In the genomic region with DNA sequence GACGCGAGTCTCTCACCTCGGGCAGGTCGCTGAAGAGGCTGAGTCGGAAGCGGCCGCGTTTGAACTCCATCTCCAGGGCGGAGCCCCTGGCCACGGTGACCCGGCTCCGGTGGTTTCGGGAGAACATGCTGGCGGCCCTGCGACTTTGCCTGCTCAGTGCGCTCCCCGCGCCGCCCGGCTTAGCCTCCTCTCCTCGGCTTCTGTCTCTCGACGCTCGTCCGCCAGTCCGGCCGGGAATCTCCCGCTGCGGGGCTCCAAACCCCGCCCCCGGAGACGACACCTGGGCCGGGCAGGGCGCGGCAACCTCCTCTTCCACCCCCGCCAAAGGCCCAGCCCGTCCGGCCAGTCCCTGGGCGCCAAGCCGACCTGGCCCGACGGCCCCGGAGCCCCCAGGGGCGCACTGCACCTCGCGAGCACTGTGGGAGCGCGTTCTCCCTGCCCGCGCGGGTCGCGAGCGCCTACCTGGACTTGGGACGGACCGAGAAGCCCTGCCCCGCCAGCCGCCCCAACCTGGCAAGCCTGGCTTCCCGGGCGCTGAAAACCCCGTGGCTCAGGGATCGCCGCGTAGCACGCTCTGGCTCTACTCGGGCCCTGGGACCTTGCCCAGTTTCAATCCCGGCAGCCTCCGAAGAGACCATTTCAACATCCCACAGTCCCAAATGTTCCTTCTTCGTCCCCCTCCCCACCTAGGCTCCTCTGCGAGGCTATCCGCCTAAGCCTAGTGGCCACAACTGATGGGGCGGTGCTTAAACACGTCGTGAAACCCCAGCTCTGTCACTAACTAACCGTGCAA, we compare ENCODE assay signal across 1 cellular context.
TF ChIP-seq lines count a peak whose summit lies in the region.

A gene with protein sequence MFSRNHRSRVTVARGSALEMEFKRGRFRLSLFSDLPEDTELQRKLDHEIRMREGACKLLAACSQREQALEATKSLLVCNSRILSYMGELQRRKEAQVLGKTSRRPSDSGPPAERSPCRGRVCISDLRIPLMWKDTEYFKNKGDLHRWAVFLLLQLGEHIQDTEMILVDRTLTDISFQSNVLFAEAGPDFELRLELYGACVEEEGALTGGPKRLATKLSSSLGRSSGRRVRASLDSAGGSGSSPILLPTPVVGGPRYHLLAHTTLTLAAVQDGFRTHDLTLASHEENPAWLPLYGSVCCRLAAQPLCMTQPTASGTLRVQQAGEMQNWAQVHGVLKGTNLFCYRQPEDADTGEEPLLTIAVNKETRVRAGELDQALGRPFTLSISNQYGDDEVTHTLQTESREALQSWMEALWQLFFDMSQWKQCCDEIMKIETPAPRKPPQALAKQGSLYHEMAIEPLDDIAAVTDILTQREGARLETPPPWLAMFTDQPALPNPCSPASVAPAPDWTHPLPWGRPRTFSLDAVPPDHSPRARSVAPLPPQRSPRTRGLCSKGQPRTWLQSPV (minus strand): TSS at position 248 of the 793 bp plus-strand sequence. CDS start 121 bp downstream, at position 127.

TF ChIP-seq in HepG2, 621 proteins besides CTCF, POLR2A, EP300 and RAD21 (continued from another document and continues in another):
- TF ChIP-seq, protein P1, sequence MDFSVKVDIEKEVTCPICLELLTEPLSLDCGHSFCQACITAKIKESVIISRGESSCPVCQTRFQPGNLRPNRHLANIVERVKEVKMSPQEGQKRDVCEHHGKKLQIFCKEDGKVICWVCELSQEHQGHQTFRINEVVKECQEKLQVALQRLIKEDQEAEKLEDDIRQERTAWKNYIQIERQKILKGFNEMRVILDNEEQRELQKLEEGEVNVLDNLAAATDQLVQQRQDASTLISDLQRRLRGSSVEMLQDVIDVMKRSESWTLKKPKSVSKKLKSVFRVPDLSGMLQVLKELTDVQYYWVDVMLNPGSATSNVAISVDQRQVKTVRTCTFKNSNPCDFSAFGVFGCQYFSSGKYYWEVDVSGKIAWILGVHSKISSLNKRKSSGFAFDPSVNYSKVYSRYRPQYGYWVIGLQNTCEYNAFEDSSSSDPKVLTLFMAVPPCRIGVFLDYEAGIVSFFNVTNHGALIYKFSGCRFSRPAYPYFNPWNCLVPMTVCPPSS (IDR thresholded peaks at IDR 0.05) = no peak
- TF ChIP-seq YEATS2 (CRISPR knock-in tag; IDR thresholded peaks at IDR 0.05; ENCODE audit: borderline replicate concordance) (peak; percentile 71; the same call in 1 of the 2 replicates), ARNT2 (CRISPR knock-in tag; IDR thresholded peaks at IDR 0.05; ENCODE audit: low read depth) (peak; percentile 86), AGO1 (IDR thresholded peaks at IDR 0.05; ENCODE audit: low read depth, low read length, poor library complexity, severe bottlenecking) (no peak), U2AF2 (IDR thresholded peaks at IDR 0.05; ENCODE audit: low read depth, low read length) (0 out of 2 replicates have a peak, but pooled peaks have one; percentile 20), ZBTB7A (CRISPR knock-in tag; IDR thresholded peaks at IDR 0.05) (peak; percentile 74), ZNF546 (CRISPR knock-in tag; conservative IDR thresholded peaks at IDR 0.05) (no peak), SETDB1 (CRISPR knock-in tag; IDR thresholded peaks at IDR 0.05; ENCODE audit: borderline replicate concordance) (no peak), SNAPC2 (CRISPR knock-in tag; IDR thresholded peaks at IDR 0.05) (peak; percentile 96; the same call in 1 of the 2 replicates), ZNF160 (CRISPR knock-in tag; IDR thresholded peaks at IDR 0.05) (peak; percentile 19; the same call in 1 of the 2 replicates), SMAD3 (CRISPR knock-in tag; IDR thresholded peaks at IDR 0.05) (peak; percentile 80), ARNT (IDR thresholded peaks at IDR 0.05) (no peak), ONECUT2 (CRISPR knock-in tag; IDR thresholded peaks at IDR 0.05) (peak; percentile 39; the same call in 1 of the 2 replicates), ZNF30 (CRISPR knock-in tag; IDR thresholded peaks at IDR 0.05) (peak; percentile 65; the same call in 1 of the 2 replicates), ZNF75D (CRISPR knock-in tag; IDR thresholded peaks at IDR 0.05; ENCODE audit: borderline replicate concordance) (no peak), FLYWCH1 (CRISPR knock-in tag; IDR thresholded peaks at IDR 0.05) (no peak), RFX1 (IDR thresholded peaks at IDR 0.05) (no peak), ZKSCAN5 (CRISPR knock-in tag; IDR thresholded peaks at IDR 0.05) (no peak; the same call in 1 of the 2 replicates), SIX1 (CRISPR knock-in tag; IDR thresholded peaks at IDR 0.05; ENCODE audit: borderline replicate concordance) (peak; percentile 47; the same call in 1 of the 2 replicates), JDP2 (CRISPR knock-in tag; IDR thresholded peaks at IDR 0.05; ENCODE audit: borderline replicate concordance) (no peak), RNF2 (conservative IDR thresholded peaks at IDR 0.05; ENCODE audit: low read depth) (peak; percentile 23; the same call in 1 of the 2 replicates), ZNF558 (CRISPR knock-in tag; IDR thresholded peaks at IDR 0.05; ENCODE audit: borderline replicate concordance) (peak; percentile 96), ZNF33A (CRISPR knock-in tag; IDR thresholded peaks at IDR 0.05; ENCODE audit: borderline replicate concordance) (no peak; the same call in none of the 2 replicates), SYNCRIP (IDR thresholded peaks at IDR 0.05; ENCODE audit: insufficient read depth, low read depth, low read length) (no peak), ATAD3A (CRISPR knock-in tag; IDR thresholded peaks at IDR 0.05) (0 out of 2 replicates have a peak, but pooled peaks have one; percentile 46), ARID2 (CRISPR knock-in tag; IDR thresholded peaks at IDR 0.05; ENCODE audit: borderline replicate concordance) (peak; percentile 82; the same call in 1 of the 2 replicates), HDAC6 (IDR thresholded peaks at IDR 0.05; ENCODE audit: low read depth, low read length) (no peak), ZNF274 (CRISPR knock-in tag; IDR thresholded peaks at IDR 0.05) (peak; percentile 80), PCBP2 (optimal IDR thresholded peaks at IDR 0.05; ENCODE audit: low read depth, low read length, poor library complexity, severe bottlenecking) (peak; percentile 58), SP1 (IDR thresholded peaks at IDR 0.05) (no peak), SP1 (CRISPR knock-in tag; IDR thresholded peaks at IDR 0.05) (peak; percentile 13; the same call in 1 of the 2 replicates), ZFP36 (IDR thresholded peaks at IDR 0.05; ENCODE audit: borderline replicate concordance, low read depth, low read length, partially characterized antibody) (no peak), REL (CRISPR knock-in tag; conservative IDR thresholded peaks at IDR 0.05) (peak; percentile 66; the same call in 1 of the 2 replicates), CREB1 (IDR thresholded peaks at IDR 0.05) (peak; percentile 69; the same call in 1 of the 2 replicates), CREB1 (CRISPR knock-in tag; IDR thresholded peaks at IDR 0.05) (no peak), KLF11 (CRISPR knock-in tag; IDR thresholded peaks at IDR 0.05) (peak; percentile 94), NKX3-1 (CRISPR knock-in tag; IDR thresholded peaks at IDR 0.05) (no peak; the same call in none of the 2 replicates), MYC (CRISPR knock-in tag; IDR thresholded peaks at IDR 0.05; ENCODE audit: borderline replicate concordance) (peak; percentile 11), NRL (CRISPR knock-in tag; IDR thresholded peaks at IDR 0.05; ENCODE audit: borderline replicate concordance) (no peak; the same call in none of the 2 replicates), TEAD2 (CRISPR knock-in tag; IDR thresholded peaks at IDR 0.05) (0 out of 2 replicates have a peak, but pooled peaks have one; percentile 76), ZNF234 (CRISPR knock-in tag; conservative IDR thresholded peaks at IDR 0.05) (no peak; the same call in 1 of the 2 replicates)
- TF ChIP-seq, protein P2, sequence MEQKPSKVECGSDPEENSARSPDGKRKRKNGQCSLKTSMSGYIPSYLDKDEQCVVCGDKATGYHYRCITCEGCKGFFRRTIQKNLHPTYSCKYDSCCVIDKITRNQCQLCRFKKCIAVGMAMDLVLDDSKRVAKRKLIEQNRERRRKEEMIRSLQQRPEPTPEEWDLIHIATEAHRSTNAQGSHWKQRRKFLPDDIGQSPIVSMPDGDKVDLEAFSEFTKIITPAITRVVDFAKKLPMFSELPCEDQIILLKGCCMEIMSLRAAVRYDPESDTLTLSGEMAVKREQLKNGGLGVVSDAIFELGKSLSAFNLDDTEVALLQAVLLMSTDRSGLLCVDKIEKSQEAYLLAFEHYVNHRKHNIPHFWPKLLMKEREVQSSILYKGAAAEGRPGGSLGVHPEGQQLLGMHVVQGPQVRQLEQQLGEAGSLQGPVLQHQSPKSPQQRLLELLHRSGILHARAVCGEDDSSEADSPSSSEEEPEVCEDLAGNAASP (CRISPR knock-in tag; IDR thresholded peaks at IDR 0.05; ENCODE audit: borderline replicate concordance) = no peak; the same call in none of the 2 replicates
- TF ChIP-seq, protein P3, sequence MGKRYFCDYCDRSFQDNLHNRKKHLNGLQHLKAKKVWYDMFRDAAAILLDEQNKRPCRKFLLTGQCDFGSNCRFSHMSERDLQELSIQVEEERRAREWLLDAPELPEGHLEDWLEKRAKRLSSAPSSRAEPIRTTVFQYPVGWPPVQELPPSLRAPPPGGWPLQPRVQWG (CRISPR knock-in tag; IDR thresholded peaks at IDR 0.05; ENCODE audit: borderline replicate concordance, low read depth) = no peak
- TF ChIP-seq, protein P4, sequence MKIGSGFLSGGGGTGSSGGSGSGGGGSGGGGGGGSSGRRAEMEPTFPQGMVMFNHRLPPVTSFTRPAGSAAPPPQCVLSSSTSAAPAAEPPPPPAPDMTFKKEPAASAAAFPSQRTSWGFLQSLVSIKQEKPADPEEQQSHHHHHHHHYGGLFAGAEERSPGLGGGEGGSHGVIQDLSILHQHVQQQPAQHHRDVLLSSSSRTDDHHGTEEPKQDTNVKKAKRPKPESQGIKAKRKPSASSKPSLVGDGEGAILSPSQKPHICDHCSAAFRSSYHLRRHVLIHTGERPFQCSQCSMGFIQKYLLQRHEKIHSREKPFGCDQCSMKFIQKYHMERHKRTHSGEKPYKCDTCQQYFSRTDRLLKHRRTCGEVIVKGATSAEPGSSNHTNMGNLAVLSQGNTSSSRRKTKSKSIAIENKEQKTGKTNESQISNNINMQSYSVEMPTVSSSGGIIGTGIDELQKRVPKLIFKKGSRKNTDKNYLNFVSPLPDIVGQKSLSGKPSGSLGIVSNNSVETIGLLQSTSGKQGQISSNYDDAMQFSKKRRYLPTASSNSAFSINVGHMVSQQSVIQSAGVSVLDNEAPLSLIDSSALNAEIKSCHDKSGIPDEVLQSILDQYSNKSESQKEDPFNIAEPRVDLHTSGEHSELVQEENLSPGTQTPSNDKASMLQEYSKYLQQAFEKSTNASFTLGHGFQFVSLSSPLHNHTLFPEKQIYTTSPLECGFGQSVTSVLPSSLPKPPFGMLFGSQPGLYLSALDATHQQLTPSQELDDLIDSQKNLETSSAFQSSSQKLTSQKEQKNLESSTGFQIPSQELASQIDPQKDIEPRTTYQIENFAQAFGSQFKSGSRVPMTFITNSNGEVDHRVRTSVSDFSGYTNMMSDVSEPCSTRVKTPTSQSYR (CRISPR knock-in tag; IDR thresholded peaks at IDR 0.05; ENCODE audit: borderline replicate concordance) = no peak; the same call in 1 of the 2 replicates
- TF ChIP-seq, protein P5, sequence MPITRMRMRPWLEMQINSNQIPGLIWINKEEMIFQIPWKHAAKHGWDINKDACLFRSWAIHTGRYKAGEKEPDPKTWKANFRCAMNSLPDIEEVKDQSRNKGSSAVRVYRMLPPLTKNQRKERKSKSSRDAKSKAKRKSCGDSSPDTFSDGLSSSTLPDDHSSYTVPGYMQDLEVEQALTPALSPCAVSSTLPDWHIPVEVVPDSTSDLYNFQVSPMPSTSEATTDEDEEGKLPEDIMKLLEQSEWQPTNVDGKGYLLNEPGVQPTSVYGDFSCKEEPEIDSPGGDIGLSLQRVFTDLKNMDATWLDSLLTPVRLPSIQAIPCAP (CRISPR knock-in tag; IDR thresholded peaks at IDR 0.05; ENCODE audit: low read depth) = no peak
- TF ChIP-seq, protein P6, sequence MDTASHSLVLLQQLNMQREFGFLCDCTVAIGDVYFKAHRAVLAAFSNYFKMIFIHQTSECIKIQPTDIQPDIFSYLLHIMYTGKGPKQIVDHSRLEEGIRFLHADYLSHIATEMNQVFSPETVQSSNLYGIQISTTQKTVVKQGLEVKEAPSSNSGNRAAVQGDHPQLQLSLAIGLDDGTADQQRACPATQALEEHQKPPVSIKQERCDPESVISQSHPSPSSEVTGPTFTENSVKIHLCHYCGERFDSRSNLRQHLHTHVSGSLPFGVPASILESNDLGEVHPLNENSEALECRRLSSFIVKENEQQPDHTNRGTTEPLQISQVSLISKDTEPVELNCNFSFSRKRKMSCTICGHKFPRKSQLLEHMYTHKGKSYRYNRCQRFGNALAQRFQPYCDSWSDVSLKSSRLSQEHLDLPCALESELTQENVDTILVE (CRISPR knock-in tag; IDR thresholded peaks at IDR 0.05) = no peak
- TF ChIP-seq, protein P7, sequence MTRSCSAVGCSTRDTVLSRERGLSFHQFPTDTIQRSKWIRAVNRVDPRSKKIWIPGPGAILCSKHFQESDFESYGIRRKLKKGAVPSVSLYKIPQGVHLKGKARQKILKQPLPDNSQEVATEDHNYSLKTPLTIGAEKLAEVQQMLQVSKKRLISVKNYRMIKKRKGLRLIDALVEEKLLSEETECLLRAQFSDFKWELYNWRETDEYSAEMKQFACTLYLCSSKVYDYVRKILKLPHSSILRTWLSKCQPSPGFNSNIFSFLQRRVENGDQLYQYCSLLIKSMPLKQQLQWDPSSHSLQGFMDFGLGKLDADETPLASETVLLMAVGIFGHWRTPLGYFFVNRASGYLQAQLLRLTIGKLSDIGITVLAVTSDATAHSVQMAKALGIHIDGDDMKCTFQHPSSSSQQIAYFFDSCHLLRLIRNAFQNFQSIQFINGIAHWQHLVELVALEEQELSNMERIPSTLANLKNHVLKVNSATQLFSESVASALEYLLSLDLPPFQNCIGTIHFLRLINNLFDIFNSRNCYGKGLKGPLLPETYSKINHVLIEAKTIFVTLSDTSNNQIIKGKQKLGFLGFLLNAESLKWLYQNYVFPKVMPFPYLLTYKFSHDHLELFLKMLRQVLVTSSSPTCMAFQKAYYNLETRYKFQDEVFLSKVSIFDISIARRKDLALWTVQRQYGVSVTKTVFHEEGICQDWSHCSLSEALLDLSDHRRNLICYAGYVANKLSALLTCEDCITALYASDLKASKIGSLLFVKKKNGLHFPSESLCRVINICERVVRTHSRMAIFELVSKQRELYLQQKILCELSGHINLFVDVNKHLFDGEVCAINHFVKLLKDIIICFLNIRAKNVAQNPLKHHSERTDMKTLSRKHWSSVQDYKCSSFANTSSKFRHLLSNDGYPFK (CRISPR knock-in tag; IDR thresholded peaks at IDR 0.05; ENCODE audit: borderline replicate concordance) = no peak; the same call in 1 of the 2 replicates
- TF ChIP-seq, protein P8, sequence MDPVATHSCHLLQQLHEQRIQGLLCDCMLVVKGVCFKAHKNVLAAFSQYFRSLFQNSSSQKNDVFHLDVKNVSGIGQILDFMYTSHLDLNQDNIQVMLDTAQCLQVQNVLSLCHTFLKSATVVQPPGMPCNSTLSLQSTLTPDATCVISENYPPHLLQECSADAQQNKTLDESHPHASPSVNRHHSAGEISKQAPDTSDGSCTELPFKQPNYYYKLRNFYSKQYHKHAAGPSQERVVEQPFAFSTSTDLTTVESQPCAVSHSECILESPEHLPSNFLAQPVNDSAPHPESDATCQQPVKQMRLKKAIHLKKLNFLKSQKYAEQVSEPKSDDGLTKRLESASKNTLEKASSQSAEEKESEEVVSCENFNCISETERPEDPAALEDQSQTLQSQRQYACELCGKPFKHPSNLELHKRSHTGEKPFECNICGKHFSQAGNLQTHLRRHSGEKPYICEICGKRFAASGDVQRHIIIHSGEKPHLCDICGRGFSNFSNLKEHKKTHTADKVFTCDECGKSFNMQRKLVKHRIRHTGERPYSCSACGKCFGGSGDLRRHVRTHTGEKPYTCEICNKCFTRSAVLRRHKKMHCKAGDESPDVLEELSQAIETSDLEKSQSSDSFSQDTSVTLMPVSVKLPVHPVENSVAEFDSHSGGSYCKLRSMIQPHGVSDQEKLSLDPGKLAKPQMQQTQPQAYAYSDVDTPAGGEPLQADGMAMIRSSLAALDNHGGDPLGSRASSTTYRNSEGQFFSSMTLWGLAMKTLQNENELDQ (CRISPR knock-in tag; IDR thresholded peaks at IDR 0.05; ENCODE audit: borderline replicate concordance) = peak; percentile 26; the same call in 1 of the 2 replicates
